In the genomic region with DNA sequence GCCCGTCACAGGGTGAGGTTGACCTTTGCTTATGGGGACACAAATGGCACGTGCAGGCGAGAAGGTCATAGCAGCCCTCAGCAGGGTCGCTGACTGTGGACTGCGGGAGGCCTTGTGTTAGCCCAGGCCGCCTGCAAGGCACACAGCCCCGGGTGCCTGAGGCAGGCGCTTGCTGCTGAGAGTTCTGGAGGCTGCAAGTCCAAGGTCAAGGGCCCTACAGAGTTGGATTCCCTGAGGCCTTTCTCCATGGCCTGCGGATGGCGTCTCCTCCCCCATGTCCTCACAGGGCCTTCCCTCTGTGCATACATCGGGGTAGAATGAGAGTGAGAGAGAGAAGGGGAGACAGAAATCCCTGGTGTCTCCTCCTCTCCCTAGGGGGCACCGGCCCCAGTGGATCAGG, we compare ENCODE assay signal across 8 cellular contexts.
DNase-seq lines count a peak whose midpoint lies in the region; ATAC-seq, FAIRE-seq and TF ChIP-seq lines count a peak whose summit lies in the region.
"Not testable (repeated sequence)": the region's sequence is repeated elsewhere in the genome, so short reads cannot be mapped to it uniquely, and the experiment has no call there.

No MANE protein-coding gene starts in this region.

- not testable (repeated sequence) for H3K4me3 Mint-ChIP-seq in GM23338; stimulated activated effector memory CD8-positive, alpha-beta T cell treated with anti-CD3 and anti-CD28 coated beads, Interleukin-12 subunit alpha, Interleukin-12 subunit beta, amount 100 ng/mL, for 72 hours

- not testable (repeated sequence) for H3K9me3 Mint-ChIP-seq in GM23338; stimulated activated effector memory CD8-positive, alpha-beta T cell treated with anti-CD3 and anti-CD28 coated beads, Interleukin-12 subunit alpha, Interleukin-12 subunit beta, amount 100 ng/mL, for 72 hours

- not testable (repeated sequence) for TF ChIP-seq POLR2A in HepG2 (IDR thresholded peaks at IDR 0.05; ENCODE audit: insufficient read depth in 1 of 2, low read depth in 2 of 2, low read length in 2 of 2); ovary (IDR thresholded peaks at IDR 0.05)

- not testable (repeated sequence) for H3K27ac Mint-ChIP-seq in GM23338; stimulated activated effector memory CD8-positive, alpha-beta T cell treated with anti-CD3 and anti-CD28 coated beads, Interleukin-12 subunit alpha, Interleukin-12 subunit beta, amount 100 ng/mL, for 72 hours

- CTCF ChIA-PET in HepG2 (lab: Yijun Ruan, JAX; ENCODE audit: low intra/inter-chr PET ratio, low total read pairs) = not testable (repeated sequence)

- H3K79me2 ChIP-seq in GM23338 (replicated peaks; ENCODE audit: insufficient read depth); HepG2 (ENCODE audit: insufficient read depth, low read length): not testable (repeated sequence)

- not testable (repeated sequence) for H3K4me1 ChIP-seq in GM23338 (ENCODE audit: insufficient read depth); ovary (ENCODE audit: insufficient read depth); upper lobe of right lung
- peaks cover 38% of the 10 kb centered on the region for H3K4me1 ChIP-seq in HepG2 (ENCODE audit: insufficient read depth, low read length)

- not testable (repeated sequence) for TF ChIP-seq RAD21 in HepG2 (CRISPR knock-in tag; IDR thresholded peaks at IDR 0.05)

- not testable (repeated sequence) for H3K9me2 ChIP-seq in GM23338 (ENCODE audit: insufficient read depth)

- DNase-seq in AG10803 (ENCODE audit: low read depth); epithelial cell of proximal tubule (ENCODE audit: low read depth); HepG2 (ENCODE audit: low spot score); stimulated activated effector memory CD8-positive, alpha-beta T cell treated with anti-CD3 and anti-CD28 coated beads, Interleukin-12 subunit alpha, Interleukin-12 subunit beta, amount 100 ng/mL, for 72 hours (ENCODE audit: low spot score in 2 of 2): not testable (repeated sequence)
- peak; percentile 34 for DNase-seq in GM23338 (ENCODE audit: low spot score)
- DNase-seq in WERI-Rb-1 = peak; percentile 31
- DNase-seq in ovary = peak in 3 of 5 donors; percentile 26 to 55 (median 28)
- DNase-seq in upper lobe of right lung = peak; percentile 53

- not testable (repeated sequence) for H3K27me3 Mint-ChIP-seq in GM23338 (ENCODE audit: insufficient read depth, low read depth, poor library complexity)

- not testable (repeated sequence) for H3K27ac ChIP-seq in GM23338 (ENCODE audit: low read depth); WERI-Rb-1; HepG2 (ENCODE audit: extremely low read length, insufficient read depth, low read length); ovary; upper lobe of right lung

- not testable (repeated sequence) for H3K27me3 ChIP-seq in GM23338 (ENCODE audit: insufficient read depth); WERI-Rb-1 (ENCODE audit: insufficient read depth, low read depth, severe bottlenecking); ovary; upper lobe of right lung
- H3K27me3 ChIP-seq in HepG2 (ENCODE audit: control insufficient read depth in 1 of 2, insufficient read depth in 2 of 2, low read length in 2 of 2) = peaks cover 3 to 19% of the 10 kb centered on the region in 2 experiments; a peak in 4 of 5 replicates

- FAIRE-seq in HepG2 (lab: Jason Lieb, UNC) = not testable (repeated sequence)

- H3K9me3 ChIP-seq in WERI-Rb-1 (ENCODE audit: severe bottlenecking); HepG2 (ENCODE audit: low read length); ovary; upper lobe of right lung: not testable (repeated sequence)

- H2AFZ ChIP-seq in GM23338; HepG2 (ENCODE audit: low read length): not testable (repeated sequence)

- not testable (repeated sequence) for H3K4me2 ChIP-seq in GM23338
- 0 out of 2 replicates have a peak overlapping the region, but pooled peaks have one; percentile 12 for H3K4me2 ChIP-seq in HepG2 (ENCODE audit: low read depth, low read length)

- not testable (repeated sequence) for H3K4me1 Mint-ChIP-seq in GM23338; stimulated activated effector memory CD8-positive, alpha-beta T cell treated with anti-CD3 and anti-CD28 coated beads, Interleukin-12 subunit alpha, Interleukin-12 subunit beta, amount 100 ng/mL, for 72 hours

- peak; percentile 75 for ATAC-seq in GM23338
- ATAC-seq in HepG2 = peak; percentile 22; the same call in 2 of the 3 replicates
- ATAC-seq in stimulated activated effector memory CD8-positive, alpha-beta T cell treated with anti-CD3 and anti-CD28 coated beads, Interleukin-12 subunit alpha, Interleukin-12 subunit beta, amount 100 ng/mL, for 72 hours = peak; percentile 17
- not testable (repeated sequence) for ATAC-seq in upper lobe of right lung

- POLR2A ChIA-PET in HepG2 (lab: Yijun Ruan, JAX) = not testable (repeated sequence)

- not testable (repeated sequence) for BruUV-seq in HepG2 (replicated peaks; lab: Mats Ljungman, UMichigan)

- not testable (repeated sequence) for H4K20me1 ChIP-seq in GM23338 (replicated peaks; ENCODE audit: insufficient read depth); HepG2 (ENCODE audit: insufficient read depth, low read length)

- intact Hi-C loops in HepG2 (cut with micrococcal nuclease; ENCODE audit: unreplicated experiment); ovary (cut with DNase I); upper lobe of right lung (cut with DNase I): not testable (repeated sequence)

- H3K4me3 ChIP-seq in AG10803 (ENCODE audit: low read length); GM23338; WERI-Rb-1 (ENCODE audit: low read depth, low read length); epithelial cell of proximal tubule (ENCODE audit: low read depth, low read length); HepG2 (replicated peaks in 1 of 3; ENCODE audit: insufficient read depth in 1 of 3, low read depth in 2 of 3, low read length in 3 of 3); ovary; upper lobe of right lung: not testable (repeated sequence)

- in situ Hi-C loops in HepG2 (cut with HindIII; ENCODE audit: extremely low pct_ligation_motif_present, low pct_unique_long_range_greater_than_20kb) = not testable (repeated sequence)

- H3K9ac ChIP-seq in HepG2 (ENCODE audit: insufficient read depth, low read depth, low read length) = not testable (repeated sequence)

- not testable (repeated sequence) for H3K36me3 ChIP-seq in GM23338 (ENCODE audit: insufficient read depth); WERI-Rb-1; HepG2 (replicated peaks in 1 of 2; ENCODE audit: control insufficient read depth in 1 of 2, insufficient read depth in 2 of 2, low read length in 2 of 2); ovary; upper lobe of right lung

- TF ChIP-seq CTCF in AG10803 (conservative IDR thresholded peaks at IDR 0.05; ENCODE audit: low read length) (peak; percentile 23), GM23338 (conservative IDR thresholded peaks at IDR 0.05; ENCODE audit: low read depth in 2 of 2) (peak in 1 of 2 experiments; percentile 51; a peak in 2 of 4 replicates), WERI-Rb-1 (IDR thresholded peaks at IDR 0.05; ENCODE audit: low read depth, low read length) (peak; percentile 38; the same call in 1 of the 2 replicates), epithelial cell of proximal tubule (conservative IDR thresholded peaks at IDR 0.05; ENCODE audit: low read depth, low read length) (peak; percentile 6)
- TF ChIP-seq CTCF in HepG2 (CRISPR knock-in tag; IDR thresholded peaks at IDR 0.05); ovary (IDR thresholded peaks at IDR 0.05); upper lobe of right lung (IDR thresholded peaks at IDR 0.05): not testable (repeated sequence)

- WGBS in HepG2 (ENCODE audit: low lambda C conversion rate) = 26% methylated on average over 12 of the region's 12 CpGs
- 80 to 88% (median 83%) methylated on average over 12 of the region's 12 CpGs for WGBS in ovary, 3 donors

- not testable (repeated sequence) for TF ChIP-seq EP300 in HepG2 (IDR thresholded peaks at IDR 0.05; ENCODE audit: low read depth in 2 of 2, low read length in 2 of 2); HepG2 (CRISPR knock-in tag; IDR thresholded peaks at IDR 0.05; ENCODE audit: borderline replicate concordance); ovary (IDR thresholded peaks at IDR 0.05)

- not testable (repeated sequence) for H3K36me3 Mint-ChIP-seq in GM23338 (ENCODE audit: low read depth); stimulated activated effector memory CD8-positive, alpha-beta T cell treated with anti-CD3 and anti-CD28 coated beads, Interleukin-12 subunit alpha, Interleukin-12 subunit beta, amount 100 ng/mL, for 72 hours

- H3F3A ChIP-seq in GM23338 (replicated peaks; ENCODE audit: low read depth) = not testable (repeated sequence)

TF ChIP-seq in HepG2, 621 proteins besides CTCF, POLR2A, EP300 and RAD21:
- TF ChIP-seq RXRA (CRISPR knock-in tag; IDR thresholded peaks at IDR 0.05) = peak; percentile 27
- not testable (repeated sequence) for TF ChIP-seq NR2F6 (IDR thresholded peaks at IDR 0.05)
- TF ChIP-seq NR2F6 (CRISPR knock-in tag; IDR thresholded peaks at IDR 0.05) = peak; percentile 36; the same call in 1 of the 2 replicates
